Comparison of ENCODE assay signal across 17 cellular contexts in genomic region chr10:78474743-78475142, GRCh38.
DNase-seq lines count a peak whose midpoint lies in the region; TF ChIP-seq lines count a peak whose summit lies in the region.
"Had no signal": no experiment of that assay in that cellular context is flagged by ENCODE, and none has a peak within 500 bp of the region (broad histone marks: within the 10 kb centered on the region; RNA-seq: fewer than 3 reads in every experiment).

No MANE protein-coding gene starts in this region.

- H3K27me3 Mint-ChIP-seq in neural crest cell (ENCODE audit: low read depth) = no peaks in the 10 kb centered on the region

- peaks cover 52% of the 10 kb centered on the region for H3K4me1 Mint-ChIP-seq in neural crest cell

- peak overlapping the region; percentile 85 for H3K27ac Mint-ChIP-seq in neural crest cell (ENCODE audit: unreplicated experiment)
- H3K27ac Mint-ChIP-seq: CD8-positive, alpha-beta T cell had no signal

- DNase-seq in GM10266 (ENCODE audit: extremely low spot score) (peak; percentile 2), SK-N-SH (no peak), neural crest cell (ENCODE audit: low read depth, low spot score) (no peak), cerebellar nuclear complex (lab: John Stamatoyannopoulos, UW) (no peak), putamen (ENCODE audit: low spot score) (no peak), SW480 (ENCODE audit: low spot score) (no peak), caudate nucleus (lab: John Stamatoyannopoulos, UW) (no peak)
- DNase-seq: NCI-H1105, NCI-H146, NCI-H2029, NCI-H345, NCI-H524, NCI-H774, OCI-M1 had no signal

- no peak overlapping the region for H3K4me2 ChIP-seq in SK-N-SH
- H3K4me2 ChIP-seq: BLaER1 treated with 17β-estradiol and CSF1 and Interleukin-3, amounts not matched to agents 10 nM and 100 nM had no signal

- H3K4me3 Mint-ChIP-seq in neural crest cell = no peak overlapping the region
- H3K4me3 Mint-ChIP-seq: CD8-positive, alpha-beta T cell had no signal

- H3K79me2 ChIP-seq in SK-N-SH (ENCODE audit: insufficient read depth) = no peaks in the 10 kb centered on the region

- no peak for TF ChIP-seq CTCF in GM10266 (IDR thresholded peaks at IDR 0.05; ENCODE audit: control insufficient read depth, insufficient read depth, low read depth, missing control alignments)
- no peak for TF ChIP-seq CTCF in SK-N-SH (IDR thresholded peaks at IDR 0.05)
- TF ChIP-seq CTCF in neural crest cell (conservative IDR thresholded peaks at IDR 0.05) = no peak

- H3K9me3 ChIP-seq in SK-N-SH = no peaks in the 10 kb centered on the region
- H3K9me3 ChIP-seq: SJSA1 had no signal

- H3K9me3 Mint-ChIP-seq in neural crest cell = peaks cover 1% of the 10 kb centered on the region

- no peaks in the 10 kb centered on the region for H3F3A ChIP-seq in SK-N-SH (replicated peaks; ENCODE audit: insufficient read depth)

- H3K4me1 ChIP-seq in SK-N-SH (ENCODE audit: control insufficient read depth in 1 of 2, insufficient read depth in 2 of 2, low read depth in 1 of 2, low read length in 1 of 2) = peaks cover 0 to 65% of the 10 kb centered on the region in 2 experiments; a peak in 2 of 4 replicates
- H3K4me1 ChIP-seq: SJSA1 had no signal

- H3K27me3 ChIP-seq in SK-N-SH (ENCODE audit: insufficient read depth) = no peaks in the 10 kb centered on the region; the same call in 1 of the 2 replicates
- H3K27me3 ChIP-seq: BLaER1 treated with 17β-estradiol and CSF1 and Interleukin-3, amounts not matched to agents 10 nM and 100 nM; SJSA1 had no signal

- H3K9me2 ChIP-seq in SK-N-SH = no peaks in the 10 kb centered on the region

- no peak overlapping the region for H3K4me3 ChIP-seq in SK-N-SH (ENCODE audit: low read depth in 2 of 2, low read length in 1 of 2)
- H3K4me3 ChIP-seq: BLaER1 treated with 17β-estradiol and CSF1 and Interleukin-3, amounts not matched to agents 10 nM and 100 nM; SJSA1 had no signal

- H4K20me1 ChIP-seq in SK-N-SH (ENCODE audit: insufficient read depth) = no peaks in the 10 kb centered on the region
- H4K20me1 ChIP-seq: BLaER1 treated with 17β-estradiol and CSF1 and Interleukin-3, amounts not matched to agents 10 nM and 100 nM had no signal

- peak overlapping the region in 1 of 2 experiments; percentile 78; a peak in 2 of 4 replicates for H3K27ac ChIP-seq in SK-N-SH (ENCODE audit: low read depth in 2 of 2, low read length in 1 of 2)
- H3K27ac ChIP-seq in caudate nucleus (ENCODE audit: low read depth, low read length) = no peak overlapping the region
- H3K27ac ChIP-seq: BLaER1 treated with 17β-estradiol and CSF1 and Interleukin-3, amounts not matched to agents 10 nM and 100 nM; SJSA1 had no signal

- CTCF ChIA-PET in SK-N-SH (lab: Yijun Ruan, JAX) = interaction anchor here (0.6 to 1.8 kb wide), 3 partner anchors 33 to 427 kb away, joined by 3 to 4 read pairs (median 3); no protein-coding TSS in a partner anchor

- no peaks in the 10 kb centered on the region for H3K36me3 ChIP-seq in SK-N-SH (replicated peaks in 1 of 2; ENCODE audit: control insufficient read depth in 1 of 2, insufficient read depth in 2 of 2, low read length in 1 of 2)
- H3K36me3 ChIP-seq: BLaER1 treated with 17β-estradiol and CSF1 and Interleukin-3, amounts not matched to agents 10 nM and 100 nM; SJSA1 had no signal

- POLR2A ChIA-PET in SK-N-SH (lab: Yijun Ruan, JAX) = no interaction called here

- no peak overlapping the region for H2AFZ ChIP-seq in SK-N-SH (ENCODE audit: low read depth)

- no peaks in the 10 kb centered on the region for H3K36me3 Mint-ChIP-seq in neural crest cell (ENCODE audit: low read depth)
- H3K36me3 Mint-ChIP-seq: CD8-positive, alpha-beta T cell had no signal

- peak in 1 of 2 experiments; percentile 54; a peak in 1 of 4 replicates for TF ChIP-seq EP300 in SK-N-SH (IDR thresholded peaks at IDR 0.05; ENCODE audit: borderline replicate concordance in 1 of 2, low read depth in 1 of 2, low read length in 1 of 2)

- TF ChIP-seq RAD21 in SK-N-SH (IDR thresholded peaks at IDR 0.05; ENCODE audit: low read length) = no peak

- no peak overlapping the region for H3K9ac ChIP-seq in SK-N-SH
- H3K9ac ChIP-seq: BLaER1 treated with 17β-estradiol and CSF1 and Interleukin-3, amounts not matched to agents 10 nM and 100 nM had no signal

- whole genome bisulfite sequencing in SK-N-SH (ENCODE audit: low lambda C conversion rate) = 88% methylated on average over 3 of the region's 3 CpGs

TF ChIP-seq in SK-N-SH, 30 proteins besides CTCF, POLR2A, EP300 and RAD21:
- no peak for TF ChIP-seq RXRA (IDR thresholded peaks at IDR 0.05; ENCODE audit: borderline replicate concordance, low read depth)
- peak; percentile 39 for TF ChIP-seq GATA2 (CRISPR knock-in tag; IDR thresholded peaks at IDR 0.05)
- TF ChIP-seq, protein P1, sequence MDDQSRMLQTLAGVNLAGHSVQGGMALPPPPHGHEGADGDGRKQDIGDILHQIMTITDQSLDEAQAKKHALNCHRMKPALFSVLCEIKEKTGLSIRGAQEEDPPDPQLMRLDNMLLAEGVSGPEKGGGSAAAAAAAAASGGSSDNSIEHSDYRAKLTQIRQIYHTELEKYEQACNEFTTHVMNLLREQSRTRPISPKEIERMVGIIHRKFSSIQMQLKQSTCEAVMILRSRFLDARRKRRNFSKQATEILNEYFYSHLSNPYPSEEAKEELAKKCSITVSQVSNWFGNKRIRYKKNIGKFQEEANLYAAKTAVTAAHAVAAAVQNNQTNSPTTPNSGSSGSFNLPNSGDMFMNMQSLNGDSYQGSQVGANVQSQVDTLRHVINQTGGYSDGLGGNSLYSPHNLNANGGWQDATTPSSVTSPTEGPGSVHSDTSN (IDR thresholded peaks at IDR 0.05) = no peak
